In genomic region chr13:34793301-34793700, GRCh38 we compare ENCODE assay signal across 23 cellular contexts.
DNase-seq lines count a peak whose midpoint lies in the region; ATAC-seq and TF ChIP-seq lines count a peak whose summit lies in the region.
"Had no signal": no experiment of that assay in that cellular context is flagged by ENCODE, and none has a peak within 500 bp of the region (broad histone marks: within the 10 kb centered on the region; RNA-seq: fewer than 3 reads in every experiment).

No MANE protein-coding gene starts in this region.

- intact Hi-C loops in left colon (cut with DNase I, micrococcal nuclease) (no loop called here), left lung (cut with DNase I) (no loop called here)

- H3K27me3 ChIP-seq in MG63 (no peaks in the 10 kb centered on the region), left lung (no peaks in the 10 kb centered on the region)
- H3K27me3 ChIP-seq: BE2C, BLaER1 had no signal

- H3K27ac ChIP-seq in left lung, result no peak overlapping the region
- H3K27ac ChIP-seq: 22Rv1, A549, BLaER1 had no signal

- H3K9me3 ChIP-seq in MG63, result no peaks in the 10 kb centered on the region
- peaks cover 0 to 41% of the 10 kb centered on the region in 2 donors for H3K9me3 ChIP-seq in left lung
- H3K9me3 ChIP-seq: A549, BE2C, Caco-2 had no signal

- H3K36me3 ChIP-seq in MG63 (no peaks in the 10 kb centered on the region), left lung (no peaks in the 10 kb centered on the region)
- H3K36me3 ChIP-seq: BE2C, BLaER1 had no signal

- peak; percentile 41 for ATAC-seq in left colon
- ATAC-seq in left lung, result no peak
- ATAC-seq: A549; CD8-positive, alpha-beta T cell; GM12878 had no signal

- no peak for TF ChIP-seq CTCF in left lung (IDR thresholded peaks at IDR 0.05)

- H3K4me1 ChIP-seq in left lung, result no peaks in the 10 kb centered on the region
- H3K4me1 ChIP-seq: A549, BLaER1, Caco-2 had no signal

- H3K4me3 ChIP-seq in MG63 (no peak overlapping the region), left lung (no peak overlapping the region)
- H3K4me3 ChIP-seq: A549, BLaER1, GM12878 had no signal

- DNase-seq in AG20443 (ENCODE audit: low spot score), result peak; percentile 12
- peak; percentile 6 for DNase-seq in SW480 (ENCODE audit: low spot score)
- DNase-seq in left colon, result no peak
- no peak for DNase-seq in MG63
- DNase-seq in left lung, result no peak
- no peak for DNase-seq in CD1c-positive myeloid dendritic cell (ENCODE audit: extremely low spot score)
- DNase-seq: C1 segment of cervical spinal cord; Caco-2; Calu3; CD4-positive, alpha-beta T cell; CD8-positive, alpha-beta T cell; DMS 273 treated with DMSO at 0.1 percent for 48 hours; DMS153; DMS53; DMS79; DND-41; EL; GDM1 had no signal

Comparison
In these comparisons a context has a peak if more than half of its experiments do, and no peak if none do; other contexts are left out.
1. DNase-seq: peak in AG20443 (single experiment) and SW480 (single experiment); none in left colon (0 of 2), MG63 (single experiment), left lung (0 of 2) and CD1c-positive myeloid dendritic cell (single experiment).